In genomic region chr4:70688795-70689231, GRCh38 we compare ENCODE assay signal across 9 cellular contexts. TPM values are rescaled to one million over a fixed set of nuclear protein-coding genes. Genes with fewer than 3 reads are reported as not detected.
DNase-seq lines count a peak whose midpoint lies in the region; ATAC-seq and TF ChIP-seq lines count a peak whose summit lies in the region.
"Had no signal": no experiment of that assay in that cellular context is flagged by ENCODE, and none has a peak within 500 bp of the region (broad histone marks: within the 10 kb centered on the region; RNA-seq: fewer than 3 reads in every experiment).

No MANE protein-coding gene starts in this region.

- H3K9ac ChIP-seq in trophoblast cell (ENCODE audit: low read length), result peak overlapping the region; percentile 87

- intact Hi-C loops in CD8-positive, alpha-beta T cell (cut with DNase I, micrococcal nuclease), result loop anchor here (1.0 to 5.0 kb wide), 8 partner anchors 15 to 303 kb away; partner anchors contain the start of genes DCK (in 2 of the 2), GRSF1 (in 2 of the 2) and MOB1B (in 2 of the 2)
- intact Hi-C loops in activated CD4-positive, alpha-beta T cell treated with anti-CD3 and anti-CD28 coated beads, Interleukin-2, amount 10 ng/mL, durations not matched to agents 24 days and 14 days (cut with micrococcal nuclease), result loop anchor here (1.0 to 10.0 kb wide), 11 partner anchors 16 to 496 kb away; partner anchors contain the start of genes DCK, GRSF1 and MOB1B

- peaks cover 35% of the 10 kb centered on the region for H3K36me3 Mint-ChIP-seq in CD8-positive, alpha-beta T cell
- H3K36me3 Mint-ChIP-seq in activated CD4-positive, alpha-beta T cell treated with anti-CD3 and anti-CD28 coated beads, Interleukin-2, amount 10 ng/mL, durations not matched to agents 24 days and 14 days (ENCODE audit: low read depth), result peaks cover 33% of the 10 kb centered on the region

- peak overlapping the region; percentile 91 for H4K12ac ChIP-seq in trophoblast cell (ENCODE audit: low read depth, low read length)

- WGBS in trophoblast cell (ENCODE audit: extremely low coverage, insufficient coverage, insufficient read length), result no CpG with 5 or more reads among the region's 19 CpGs

- peak overlapping the region; percentile 57 for H4K91ac ChIP-seq in trophoblast cell (ENCODE audit: low read depth, low read length)

- peaks cover 21% of the 10 kb centered on the region for H3K4me1 ChIP-seq in CD8-positive, alpha-beta T cell (ENCODE audit: insufficient read depth, low read length)
- H3K4me1 ChIP-seq in trophoblast cell (ENCODE audit: control insufficient read depth in 1 of 2, insufficient read depth in 2 of 2, low read length in 2 of 2), result peaks cover 5 to 6% of the 10 kb centered on the region in 2 experiments

- H3K27me3 ChIP-seq in CD8-positive, alpha-beta T cell (ENCODE audit: insufficient read depth, low read length), result no peaks in the 10 kb centered on the region
- no peaks in the 10 kb centered on the region for H3K27me3 ChIP-seq in trophoblast cell (ENCODE audit: insufficient read depth, low read length)

- peaks cover 8% of the 10 kb centered on the region for H3K79me1 ChIP-seq in trophoblast cell (ENCODE audit: low read length)

- H3K36me3 ChIP-seq in CD8-positive, alpha-beta T cell (ENCODE audit: insufficient read depth, low read length), result no peaks in the 10 kb centered on the region
- H3K36me3 ChIP-seq in trophoblast cell (ENCODE audit: control insufficient read depth in 1 of 2, insufficient read depth in 2 of 2, low read length in 2 of 2), result peaks cover 2 to 5% of the 10 kb centered on the region in 2 experiments

- peak overlapping the region; percentile 99 for H3K27ac Mint-ChIP-seq in CD8-positive, alpha-beta T cell
- H3K27ac Mint-ChIP-seq in activated CD4-positive, alpha-beta T cell treated with anti-CD3 and anti-CD28 coated beads, Interleukin-2, amount 10 ng/mL, durations not matched to agents 24 days and 14 days, result peak overlapping the region; percentile 96

- H3K18ac ChIP-seq in trophoblast cell (ENCODE audit: low read length), result peak overlapping the region; percentile 71

- peak overlapping the region; percentile 28 for H2BK5ac ChIP-seq in trophoblast cell (ENCODE audit: low read depth, low read length, poor library complexity)

- no peaks in the 10 kb centered on the region for H3K27me3 Mint-ChIP-seq in CD8-positive, alpha-beta T cell (ENCODE audit: low read depth)
- peaks cover 1% of the 10 kb centered on the region for H3K27me3 Mint-ChIP-seq in activated CD4-positive, alpha-beta T cell treated with anti-CD3 and anti-CD28 coated beads, Interleukin-2, amount 10 ng/mL, durations not matched to agents 24 days and 14 days

- peaks cover 10% of the 10 kb centered on the region for H3K79me2 ChIP-seq in trophoblast cell (ENCODE audit: control insufficient read depth, insufficient read depth, low read length, poor library complexity)

- H3K9me3 ChIP-seq in CD8-positive, alpha-beta T cell (ENCODE audit: low read length), result no peaks in the 10 kb centered on the region
- no peaks in the 10 kb centered on the region for H3K9me3 ChIP-seq in trophoblast cell (ENCODE audit: insufficient read depth, low read depth, low read length)

- H3K27ac ChIP-seq in CD8-positive, alpha-beta T cell (ENCODE audit: low read depth, low read length), result peak overlapping the region; percentile 85
- peak overlapping the region; percentile 59 for H3K27ac ChIP-seq in trophoblast cell (ENCODE audit: low read depth, low read length)

- peak overlapping the region; percentile 33 for H2AK5ac ChIP-seq in trophoblast cell (ENCODE audit: low read length)

- POLR2A ChIA-PET in CD8-positive, alpha-beta T cell (lab: Charles Lee), result interaction anchor here (1.3 to 4.2 kb wide), 7 partner anchors 9 to 150 kb away, joined by 3 to 80 read pairs (median 11); partner anchors contain the start of gene GRSF1

- peak overlapping the region; percentile 87 for H4K8ac ChIP-seq in trophoblast cell (ENCODE audit: low read depth, low read length)

- peak overlapping the region; percentile 91 for H3K4ac ChIP-seq in trophoblast cell (ENCODE audit: low read depth, low read length)

- H3K23ac ChIP-seq in trophoblast cell (ENCODE audit: low read length), result no peak overlapping the region

- no peak overlapping the region for H2BK12ac ChIP-seq in trophoblast cell (ENCODE audit: low read length)

- peak overlapping the region; percentile 98 for H3K4me3 Mint-ChIP-seq in CD8-positive, alpha-beta T cell
- H3K4me3 Mint-ChIP-seq in activated CD4-positive, alpha-beta T cell treated with anti-CD3 and anti-CD28 coated beads, Interleukin-2, amount 10 ng/mL, durations not matched to agents 24 days and 14 days, result peak overlapping the region; percentile 99

- H3K4me2 ChIP-seq in trophoblast cell (ENCODE audit: low read length), result peak overlapping the region; percentile 90

- peak; percentile 2 for ATAC-seq in CD8-positive, alpha-beta T cell
- ATAC-seq in HG02623 (IDR thresholded peaks at IDR 0.05; ENCODE audit: unreplicated experiment), result peak; percentile 2
- no peak for ATAC-seq in HG03108 (IDR thresholded peaks at IDR 0.05; ENCODE audit: unreplicated experiment)

- H2AFZ ChIP-seq in trophoblast cell (ENCODE audit: insufficient read depth, low read length, poor library complexity), result peak overlapping the region; percentile 50

- CTCF ChIA-PET in CD8-positive, alpha-beta T cell (lab: Charles Lee), result interaction anchor here (0.7 to 2.3 kb wide), 9 partner anchors 11 to 222 kb away, joined by 3 to 23 read pairs (median 6); no protein-coding TSS in a partner anchor

- peak in 3 of 7 experiments; percentile 1 to 22 (median 7) for DNase-seq in CD8-positive, alpha-beta T cell
- DNase-seq in activated CD4-positive, alpha-beta T cell treated with anti-CD3 and anti-CD28 coated beads, Interleukin-2, amount 10 ng/mL, durations not matched to agents 24 days and 14 days, result peak; percentile 73
- DNase-seq in fibroblast of pulmonary artery (ENCODE audit: low read depth) (peak; percentile 20), trophoblast cell (no peak), T1000 (lab: John Stamatoyannopoulos, UW) (no peak), NCI-H345 (lab: John Stamatoyannopoulos, UW) (no peak)

- H2BK120ac ChIP-seq in trophoblast cell (ENCODE audit: insufficient read depth, low read length, poor library complexity), result peak overlapping the region; percentile 18

- H3K14ac ChIP-seq in trophoblast cell (ENCODE audit: low read length), result peak overlapping the region; percentile 81

- peak overlapping the region; percentile 84 for H3K4me3 ChIP-seq in CD8-positive, alpha-beta T cell (ENCODE audit: low read depth, low read length)
- H3K4me3 ChIP-seq in fibroblast of pulmonary artery (replicated peaks; ENCODE audit: low read depth, low read length), result peak overlapping the region; percentile 73
- H3K4me3 ChIP-seq in trophoblast cell (ENCODE audit: low read depth, low read length), result peak overlapping the region; percentile 96

- H3K9me3 Mint-ChIP-seq in CD8-positive, alpha-beta T cell, result no peaks in the 10 kb centered on the region
- no peaks in the 10 kb centered on the region for H3K9me3 Mint-ChIP-seq in activated CD4-positive, alpha-beta T cell treated with anti-CD3 and anti-CD28 coated beads, Interleukin-2, amount 10 ng/mL, durations not matched to agents 24 days and 14 days

- peaks cover 47% of the 10 kb centered on the region for H3K4me1 Mint-ChIP-seq in CD8-positive, alpha-beta T cell (ENCODE audit: low read depth)
- peaks cover 28% of the 10 kb centered on the region for H3K4me1 Mint-ChIP-seq in activated CD4-positive, alpha-beta T cell treated with anti-CD3 and anti-CD28 coated beads, Interleukin-2, amount 10 ng/mL, durations not matched to agents 24 days and 14 days

- no peak for TF ChIP-seq CTCF in CD8-positive, alpha-beta T cell (IDR thresholded peaks at IDR 0.05)
- no peak for TF ChIP-seq CTCF in fibroblast of pulmonary artery (IDR thresholded peaks at IDR 0.05; ENCODE audit: low read length, missing control alignments)

RNA-seq across cellular contexts. Expression of gene UTP3, which starts 0.5 kb away (rescaled TPM):
- total RNA-seq in CD8-positive, alpha-beta T cell, result 10 to 100 TPM; 21.6 to 23.1 TPM
- 45.9 and 47.6 TPM in 2 replicates for total RNA-seq in activated CD4-positive, alpha-beta T cell treated with anti-CD3 and anti-CD28 coated beads, Interleukin-2, amount 10 ng/mL, durations not matched to agents 24 days and 14 days
- polyA plus RNA-seq in trophoblast cell (2013), result 26.5 and 27.7 TPM in 2 replicates

RNA-seq across cellular contexts. Expression of gene JCHAIN, which starts 22.5 kb away (rescaled TPM):
- total RNA-seq in CD8-positive, alpha-beta T cell, result 1 to 10 TPM in 1 of 2 experiments, under 1 TPM in 1; 0.38 to 1.3 TPM
- total RNA-seq in activated CD4-positive, alpha-beta T cell treated with anti-CD3 and anti-CD28 coated beads, Interleukin-2, amount 10 ng/mL, durations not matched to agents 24 days and 14 days, result not detected in 2 replicates
- not detected in 2 replicates for polyA plus RNA-seq in trophoblast cell (2013)
- total RNA-seq: NCI-H460 had no signal

RNA-seq across cellular contexts. Expression of gene RUFY3, which starts 33.0 kb away (rescaled TPM):
- 10 to 100 TPM; 18.4 to 26.5 TPM for total RNA-seq in CD8-positive, alpha-beta T cell
- 11.5 and 14.8 TPM in 2 replicates for total RNA-seq in activated CD4-positive, alpha-beta T cell treated with anti-CD3 and anti-CD28 coated beads, Interleukin-2, amount 10 ng/mL, durations not matched to agents 24 days and 14 days
- polyA plus RNA-seq in trophoblast cell (2013), result 22.8 and 24.6 TPM in 2 replicates

Comparison
In these comparisons a context has a peak if more than half of its experiments do, and no peak if none do; other contexts are left out.
1. DNase-seq: peak in activated CD4-positive, alpha-beta T cell treated with anti-CD3 and anti-CD28 coated beads, Interleukin-2, amount 10 ng/mL, durations not matched to agents 24 days and 14 days (single experiment) and fibroblast of pulmonary artery (single experiment); none in trophoblast cell (0 of 2), T1000 (single experiment) and NCI-H345 (single experiment).
2. Peak in every context shown above with its lines, with median percentiles within 50 percentile points of each other: H3K4me3 ChIP-seq.